ENCODE assay signal across 1 cellular context in genomic region chr2:219525533-219526232, GRCh38.
TF ChIP-seq lines count a peak whose summit lies in the region.

No MANE protein-coding gene starts in this region.

TF ChIP-seq in endothelial cell of umbilical vein, 7 proteins besides CTCF, POLR2A, EP300 and RAD21:
- TF ChIP-seq JUN (IDR thresholded peaks at IDR 0.05; ENCODE audit: borderline replicate concordance, insufficient read depth, insufficient read length, low read depth), result no peak
- no peak for TF ChIP-seq FOS (IDR thresholded peaks at IDR 0.05; ENCODE audit: borderline replicate concordance, insufficient read depth, low read length)
- TF ChIP-seq GATA2 (IDR thresholded peaks at IDR 0.05; ENCODE audit: insufficient read depth, insufficient read length, low read depth, low read length), result no peak
- peak; percentile 21 for TF ChIP-seq EZH2 (IDR thresholded peaks at IDR 0.05; ENCODE audit: borderline replicate concordance, low read depth, low read length, severe bottlenecking)
